Comparison of ENCODE assay signal across 15 cellular contexts in the genomic region with DNA sequence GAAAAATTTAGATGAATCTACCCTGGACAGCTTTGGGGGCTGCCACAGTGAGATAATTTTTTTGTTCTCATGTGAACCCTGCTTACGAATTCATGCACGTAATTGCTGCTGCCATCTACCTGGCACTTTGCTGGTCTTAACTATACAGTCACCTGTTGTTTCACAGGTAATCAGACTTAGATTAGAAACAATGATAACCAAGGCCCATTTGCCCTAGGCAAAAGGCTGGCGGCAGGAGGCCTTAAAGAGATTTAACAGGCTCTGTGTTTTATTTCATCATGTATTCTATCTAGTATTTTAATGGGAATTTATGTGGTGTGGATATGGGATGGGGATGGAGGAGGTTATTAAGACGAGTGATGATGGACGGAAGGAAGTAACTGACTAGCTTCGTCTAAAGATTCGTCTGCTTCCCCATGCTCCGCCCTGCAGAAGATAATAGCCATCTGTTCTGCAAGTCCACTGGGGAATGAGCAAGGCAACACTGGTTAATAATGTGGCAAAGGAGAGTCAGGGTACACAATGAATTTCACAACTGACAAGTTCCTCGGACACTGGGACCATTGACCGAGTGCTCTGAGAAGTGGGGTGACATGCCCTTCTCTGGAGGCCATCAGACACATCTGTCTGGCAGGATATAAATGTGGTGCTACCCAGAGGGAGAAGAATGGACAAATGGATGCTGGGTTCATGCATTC.
DNase-seq lines count a peak whose midpoint lies in the region; ATAC-seq and TF ChIP-seq lines count a peak whose summit lies in the region.
"Had no signal": no experiment of that assay in that cellular context is flagged by ENCODE, and none has a peak within 500 bp of the region (broad histone marks: within the 10 kb centered on the region; RNA-seq: fewer than 3 reads in every experiment).

No MANE protein-coding gene starts in this region.

- H3K27ac ChIP-seq in heart left ventricle: peak overlapping the region in 3 of 12 donors; percentile 4 to 21 (median 17)
- H3K27ac ChIP-seq in right lobe of liver: no peak overlapping the region

- ATAC-seq in heart left ventricle (peak in 3 of 4 donors; percentile 74 to 87 (median 79)), GM21723 (IDR thresholded peaks at IDR 0.05; ENCODE audit: unreplicated experiment) (no peak), right lobe of liver (no peak)
- ATAC-seq: SK-N-SH treated with all-trans-retinoic acid at 6 μM for 48 hours had no signal

- H3K27me3 ChIP-seq in heart left ventricle (peaks cover 0 to 34% (median 0%) of the 10 kb centered on the region in 9 donors), right lobe of liver (no peaks in the 10 kb centered on the region)
- H3K27me3 ChIP-seq: BE2C had no signal

- intact Hi-C loops in heart left ventricle (cut with DNase I): no loop called here
- intact Hi-C loops in right lobe of liver (cut with DNase I): loop anchor here in 1 of 2 donors (10.0 kb wide), 1 partner anchor 467 kb away; no protein-coding TSS in a partner anchor

- WGBS in heart left ventricle, 4 donors: 65 to 76% (median 70%) methylated on average over 10 of the region's 10 CpGs
- whole genome bisulfite sequencing in right lobe of liver (ENCODE audit: insufficient coverage, low coverage, low lambda C conversion rate, missing lambda C conversion rate): 56% methylated on average over 8 of the region's 10 CpGs

- H3K4me3 ChIP-seq in heart left ventricle: no peak overlapping the region
- no peak overlapping the region for H3K4me3 ChIP-seq in right lobe of liver

- H3K4me1 ChIP-seq in heart left ventricle (no peaks in the 10 kb centered on the region), right lobe of liver (no peaks in the 10 kb centered on the region)

- H3K9me3 ChIP-seq in heart left ventricle (no peaks in the 10 kb centered on the region), right lobe of liver (no peaks in the 10 kb centered on the region)
- H3K9me3 ChIP-seq: BE2C had no signal

- peak; percentile 71 for DNase-seq in COLO829 (ENCODE audit: low spot score)
- DNase-seq in NCI-H146 treated with DMSO at 0.1 percent for 48 hours (lab: John Stamatoyannopoulos, UW; ENCODE audit: unreplicated experiment): peak; percentile 68
- peak in 2 of 5 donors; percentile 29 to 34 for DNase-seq in heart left ventricle
- peak; percentile 85 for DNase-seq in pons (ENCODE audit: low spot score)
- DNase-seq in NK-92 (lab: John Stamatoyannopoulos, UW; ENCODE audit: unreplicated experiment): no peak
- no peak for DNase-seq in right lobe of liver
- DNase-seq: ACHN; BE2C; CD4-positive, alpha-beta memory T cell; MM.1S; NCI-H1105; NCI-H1930; NCI-H510A treated with DMSO at 0.1 percent for 48 hours had no signal

- TF ChIP-seq POLR2A in heart left ventricle (IDR thresholded peaks at IDR 0.05) (no peak), right lobe of liver (IDR thresholded peaks at IDR 0.05) (no peak)

- no peaks in the 10 kb centered on the region for H3K36me3 ChIP-seq in heart left ventricle
- H3K36me3 ChIP-seq in right lobe of liver: no peaks in the 10 kb centered on the region
- H3K36me3 ChIP-seq: BE2C had no signal

- TF ChIP-seq CTCF in heart left ventricle (IDR thresholded peaks at IDR 0.05) (no peak), right lobe of liver (IDR thresholded peaks at IDR 0.05) (no peak)

Comparison
In these comparisons a context has a peak if more than half of its experiments do, and no peak if none do; other contexts are left out.
1. DNase-seq: peak in COLO829 (single experiment), NCI-H146 treated with DMSO at 0.1 percent for 48 hours (single experiment) and pons (single experiment); none in NK-92 (single experiment) and right lobe of liver (0 of 3).
2. ATAC-seq: peak in heart left ventricle (3 of 4); none in GM21723 (single experiment) and right lobe of liver (0 of 4).